8 cellular contexts compared by ENCODE assay signal in the genomic region with DNA sequence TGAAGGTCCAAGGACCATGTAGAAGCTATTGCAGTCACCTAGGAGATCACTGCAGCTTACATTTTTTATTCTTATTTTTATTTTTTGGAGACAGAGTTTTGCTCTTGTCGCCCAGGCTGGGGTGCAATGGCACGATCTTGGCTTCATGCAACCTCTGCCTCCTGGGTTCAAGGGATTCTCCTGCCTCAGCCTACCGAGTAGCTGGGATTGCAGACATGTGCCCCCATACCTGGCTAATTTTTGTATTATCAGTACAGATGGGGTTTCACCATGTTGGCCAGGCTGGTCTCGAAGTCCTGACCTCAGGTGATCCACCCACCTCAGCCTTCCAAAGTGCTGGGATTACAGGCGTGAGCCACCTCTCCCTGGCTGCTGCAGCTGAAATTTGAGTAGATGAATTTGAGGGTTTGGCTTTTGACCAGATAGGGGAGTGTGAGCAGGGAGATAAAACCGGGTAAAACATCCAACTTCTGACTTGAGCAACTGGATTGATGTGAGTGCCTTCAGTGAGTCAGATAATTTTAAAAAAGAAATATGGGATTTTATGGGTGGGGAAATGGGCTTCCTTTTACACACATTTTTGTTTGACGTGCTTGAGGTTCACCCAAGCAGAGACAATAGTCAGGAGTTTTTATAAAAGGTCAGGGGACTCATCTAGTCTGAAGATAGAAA. TPM values are rescaled to one million over a fixed set of nuclear protein-coding genes. Genes with fewer than 3 reads are reported as not detected.
DNase-seq lines count a peak whose midpoint lies in the region; ATAC-seq and TF ChIP-seq lines count a peak whose summit lies in the region.
"Not testable (repeated sequence)": the region's sequence is repeated elsewhere in the genome, so short reads cannot be mapped to it uniquely, and the experiment has no call there.
"Had no signal": no experiment of that assay in that cellular context is flagged by ENCODE, and none has a peak within 500 bp of the region (broad histone marks: within the 10 kb centered on the region; RNA-seq: fewer than 3 reads in every experiment).

No MANE protein-coding gene starts in this region.

- H3K79me1 ChIP-seq in IMR-90 (ENCODE audit: low read depth in 1 of 2, low read length in 2 of 2), result not testable (repeated sequence)

- BruUV-seq in IMR-90 (replicated peaks; lab: Mats Ljungman, UMichigan), result not testable (repeated sequence)
- BruUV-seq in PC-3 (replicated peaks; lab: Mats Ljungman, UMichigan), result TSS peak; percentile 99

- H3K4me3 ChIP-seq in IMR-90 (ENCODE audit: insufficient read depth, low read depth, low read length); PC-3 (ENCODE audit: low read length); epithelial cell of esophagus (ENCODE audit: low read length); parathyroid adenoma (ENCODE audit: low read depth, low read length): not testable (repeated sequence)

- dilution Hi-C loops in IMR-90 (cut with HindIII; ENCODE audit: low sequenced_read_pairs, unreplicated experiment), result not testable (repeated sequence)

- H2AFZ ChIP-seq in IMR-90 (replicated peaks; ENCODE audit: low read length, poor library complexity); PC-3 (ENCODE audit: low read length): not testable (repeated sequence)
- H2AFZ ChIP-seq in parathyroid adenoma, result peak overlapping the region; percentile 54

- not testable (repeated sequence) for H3K9me1 ChIP-seq in IMR-90 (ENCODE audit: insufficient read depth, low read length)

- not testable (repeated sequence) for H3K4me1 ChIP-seq in IMR-90 (ENCODE audit: control insufficient read depth, insufficient read depth, low read length)
- peaks cover 27% of the 10 kb centered on the region for H3K4me1 ChIP-seq in PC-3 (ENCODE audit: insufficient read depth, low read length)
- H3K4me1 ChIP-seq in parathyroid adenoma, result peaks cover 22% of the 10 kb centered on the region

- H3K36me3 ChIP-seq in IMR-90 (ENCODE audit: control insufficient read depth, insufficient read depth, low read length); PC-3 (ENCODE audit: low read depth, low read length); parathyroid adenoma (ENCODE audit: control insufficient read depth, insufficient read depth, low read length): not testable (repeated sequence)

- H3K36me3 Mint-ChIP-seq in activated T-helper 2 cell treated with anti-CD3 and anti-CD28 coated beads, Interferon-gamma antibody, Interleukin-2, Interleukin-4, amounts not matched to agents 10 μg/mL and 5 μg/mL and 100 μg/mL, durations not matched to agents 14 hours and 24 hours and 36 hours (ENCODE audit: low read depth), result not testable (repeated sequence)

- peak overlapping the region; percentile 4; the same call in 1 of the 2 replicates for H4K5ac ChIP-seq in IMR-90 (ENCODE audit: low read depth, low read length)

- H3K27ac Mint-ChIP-seq in activated T-helper 2 cell treated with anti-CD3 and anti-CD28 coated beads, Interferon-gamma antibody, Interleukin-2, Interleukin-4, amounts not matched to agents 10 μg/mL and 5 μg/mL and 100 μg/mL, durations not matched to agents 14 hours and 24 hours and 36 hours, result peak overlapping the region; percentile 29

- POLR2A ChIA-PET in IMR-90 (lab: Charles Lee; ENCODE audit: unreplicated experiment); PC-3 (lab: Charles Lee; ENCODE audit: unreplicated experiment): not testable (repeated sequence)

- WGBS in IMR-90 (ENCODE audit: extremely low coverage in 2 of 2, insufficient read length in 1 of 2), 2 experiments, result 10% methylated on average over 2 of the region's 7 CpGs; no CpG with 5 or more reads in 1 of the 2 experiments

- H2BK20ac ChIP-seq in IMR-90 (ENCODE audit: low read depth, low read length), result not testable (repeated sequence)

- not testable (repeated sequence) for TF ChIP-seq POLR2A in IMR-90 (IDR thresholded peaks at IDR 0.05; ENCODE audit: low read depth, low read length)

- H3K9ac ChIP-seq in IMR-90 (ENCODE audit: low read depth, low read length); parathyroid adenoma: not testable (repeated sequence)
- peak overlapping the region; percentile 90 for H3K9ac ChIP-seq in PC-3 (ENCODE audit: low read length)

- H3K23ac ChIP-seq in IMR-90 (ENCODE audit: low read depth, low read length), result not testable (repeated sequence)

- not testable (repeated sequence) for H3F3A ChIP-seq in PC-3 (ENCODE audit: low read length, unreplicated experiment)

- peak overlapping the region; percentile 53; the same call in 1 of the 2 replicates for H2BK120ac ChIP-seq in IMR-90 (ENCODE audit: low read depth, low read length)

- intact Hi-C loops in IMR-90 (cut with micrococcal nuclease); left cardiac atrium (cut with DNase I): not testable (repeated sequence)
- intact Hi-C loops in PC-3 (cut with micrococcal nuclease), result loop anchor here (1.0 to 2.0 kb wide), 2 partner anchors 16 to 31 kb away; no protein-coding TSS in a partner anchor
- intact Hi-C loops in activated T-helper 2 cell treated with anti-CD3 and anti-CD28 coated beads, Interferon-gamma antibody, Interleukin-2, Interleukin-4, amounts not matched to agents 10 μg/mL and 5 μg/mL and 100 μg/mL, durations not matched to agents 14 hours and 24 hours and 36 hours (cut with micrococcal nuclease), result loop anchor here (1.0 kb wide), 1 partner anchor 10 kb away; no protein-coding TSS in a partner anchor

- peak overlapping the region; percentile 41 for H2BK5ac ChIP-seq in IMR-90 (ENCODE audit: low read depth, low read length, poor library complexity, severe bottlenecking)

- peak overlapping the region; percentile 45; the same call in 1 of the 2 replicates for H3K18ac ChIP-seq in IMR-90 (ENCODE audit: low read depth, low read length)

- peak overlapping the region; percentile 29; the same call in 1 of the 2 replicates for H3K4me2 ChIP-seq in IMR-90 (ENCODE audit: low read depth, low read length)
- H3K4me2 ChIP-seq in PC-3 (ENCODE audit: low read length), result peak overlapping the region; percentile 62
- H3K4me2 ChIP-seq in parathyroid adenoma (ENCODE audit: low read length), result not testable (repeated sequence)

- TF ChIP-seq CTCF in IMR-90 (conservative IDR thresholded peaks at IDR 0.05; ENCODE audit: low read depth, low read length); PC-3 (conservative IDR thresholded peaks at IDR 0.05; ENCODE audit: low read depth, low read length); epithelial cell of esophagus (IDR thresholded peaks at IDR 0.05; ENCODE audit: insufficient read depth, low read depth, low read length, missing control alignments); parathyroid adenoma (IDR thresholded peaks at IDR 0.05): not testable (repeated sequence)

- peak overlapping the region; percentile 55; the same call in 1 of the 3 replicates for H2BK15ac ChIP-seq in IMR-90 (ENCODE audit: low read depth, low read length)

- not testable (repeated sequence) for H3K4me3 Mint-ChIP-seq in activated T-helper 2 cell treated with anti-CD3 and anti-CD28 coated beads, Interferon-gamma antibody, Interleukin-2, Interleukin-4, amounts not matched to agents 10 μg/mL and 5 μg/mL and 100 μg/mL, durations not matched to agents 14 hours and 24 hours and 36 hours (ENCODE audit: low read depth)

- H3K27ac ChIP-seq in IMR-90 (ENCODE audit: insufficient read depth, low read length), result not testable (repeated sequence)
- H3K27ac ChIP-seq in PC-3 (ENCODE audit: low read length) (peak overlapping the region; percentile 95), parathyroid adenoma (peak overlapping the region; percentile 57)

- H3K9me3 Mint-ChIP-seq in activated T-helper 2 cell treated with anti-CD3 and anti-CD28 coated beads, Interferon-gamma antibody, Interleukin-2, Interleukin-4, amounts not matched to agents 10 μg/mL and 5 μg/mL and 100 μg/mL, durations not matched to agents 14 hours and 24 hours and 36 hours, result not testable (repeated sequence)

- not testable (repeated sequence) for H3K9me3 ChIP-seq in IMR-90 (ENCODE audit: control insufficient read depth, insufficient read depth, low read length); PC-3 (ENCODE audit: low read length); parathyroid adenoma (ENCODE audit: control insufficient read depth, low read length)

- peaks cover 32% of the 10 kb centered on the region for H3K4me1 Mint-ChIP-seq in activated T-helper 2 cell treated with anti-CD3 and anti-CD28 coated beads, Interferon-gamma antibody, Interleukin-2, Interleukin-4, amounts not matched to agents 10 μg/mL and 5 μg/mL and 100 μg/mL, durations not matched to agents 14 hours and 24 hours and 36 hours (ENCODE audit: low read depth)

- peak; percentile 50 for DNase-seq in DMS79 treated with DMSO at 0.1 percent for 48 hours (lab: John Stamatoyannopoulos, UW)
- DNase-seq in IMR-90, result peak; percentile 92
- peak; percentile 99 for DNase-seq in PC-3
- DNase-seq in activated T-helper 2 cell treated with anti-CD3 and anti-CD28 coated beads, Interferon-gamma antibody, Interleukin-2, Interleukin-4, amounts not matched to agents 10 μg/mL and 5 μg/mL and 100 μg/mL, durations not matched to agents 14 hours and 24 hours and 36 hours (ENCODE audit: low spot score); left cardiac atrium: not testable (repeated sequence)
- peak; percentile 27 for DNase-seq in epithelial cell of esophagus (ENCODE audit: low read depth)

- peak overlapping the region; percentile 17 to 47; a peak in 2 of 4 replicates for H4K8ac ChIP-seq in IMR-90 (ENCODE audit: low read depth in 2 of 2, low read length in 2 of 2)

- peaks cover 10% of the 10 kb centered on the region for H3K27me3 Mint-ChIP-seq in activated T-helper 2 cell treated with anti-CD3 and anti-CD28 coated beads, Interferon-gamma antibody, Interleukin-2, Interleukin-4, amounts not matched to agents 10 μg/mL and 5 μg/mL and 100 μg/mL, durations not matched to agents 14 hours and 24 hours and 36 hours (ENCODE audit: low read depth)

- not testable (repeated sequence) for TF ChIP-seq RAD21 in IMR-90 (IDR thresholded peaks at IDR 0.05; ENCODE audit: low read length)

- not testable (repeated sequence) for H3K4ac ChIP-seq in IMR-90 (ENCODE audit: low read depth, low read length)

- in situ Hi-C loops in IMR-90 (cut with MboI; ENCODE audit: low sequenced_read_pairs), result not testable (repeated sequence)

- H4K91ac ChIP-seq in IMR-90 (ENCODE audit: insufficient read depth, low read depth, low read length), result not testable (repeated sequence)

- not testable (repeated sequence) for H2AK9ac ChIP-seq in IMR-90 (replicated peaks; ENCODE audit: low read depth, low read length, poor library complexity)

- not testable (repeated sequence) for H3K56ac ChIP-seq in IMR-90 (ENCODE audit: extremely low read depth, insufficient read depth, low read length)

- ATAC-seq in IMR-90 (ENCODE audit: low read depth), result 0 out of 2 replicates have a peak, but pooled peaks have one; percentile 17
- peak; percentile 88 for ATAC-seq in PC-3
- ATAC-seq in left cardiac atrium, result peak; percentile 34 to 92

- not testable (repeated sequence) for H4K20me1 ChIP-seq in IMR-90 (ENCODE audit: insufficient read depth, low read length); PC-3 (ENCODE audit: low read length)

- H3K79me2 ChIP-seq in PC-3 (ENCODE audit: low read length); parathyroid adenoma: not testable (repeated sequence)

- H3K14ac ChIP-seq in IMR-90 (replicated peaks; ENCODE audit: low read depth, low read length), result not testable (repeated sequence)

- not testable (repeated sequence) for H3K9me2 ChIP-seq in PC-3 (replicated peaks; ENCODE audit: low read length)

- H3K27me3 ChIP-seq in IMR-90 (ENCODE audit: control insufficient read depth, insufficient read depth, low read length); PC-3 (ENCODE audit: low read length); parathyroid adenoma (ENCODE audit: control insufficient read depth, insufficient read depth, low read length): not testable (repeated sequence)

- not testable (repeated sequence) for H2AK5ac ChIP-seq in IMR-90 (ENCODE audit: low read depth, low read length)

- CTCF ChIA-PET in IMR-90 (lab: Yijun Ruan, JAX), result not testable (repeated sequence)
- CTCF ChIA-PET in PC-3 (lab: Charles Lee), result interaction anchor here (0.6 kb wide), 1 partner anchor 429 kb away, joined by 4 read pairs; no protein-coding TSS in a partner anchor

RNA-seq across cellular contexts. Expression of a gene that starts 29.3 kb away (rescaled TPM):
- total RNA-seq in IMR-90 (2012; rRNA removed) (8.2 and 9.4 TPM in 2 replicates), PC-3 (2014; rRNA removed) (59.3 and 82.4 TPM in 2 replicates), left cardiac atrium (1 to 10 TPM; 3.7 to 4.8 TPM)
- polyA plus RNA-seq in IMR-90 (2012; rRNA removed), result 18.0 and 21.2 TPM in 2 replicates
- 21.7 and 23.3 TPM in 2 replicates for polyA plus RNA-seq in IMR-90 (2012; cell fraction: cytosol; rRNA removed)
- polyA plus RNA-seq in IMR-90 (2012; cell fraction: nucleus; rRNA removed; ENCODE audit: low replicate concordance), result 21.1 and 27.3 TPM in 2 replicates
- total RNA-seq in activated T-helper 2 cell treated with anti-CD3 and anti-CD28 coated beads, Interferon-gamma antibody, Interleukin-2, Interleukin-4, amounts not matched to agents 10 μg/mL and 5 μg/mL and 100 μg/mL, durations not matched to agents 14 hours and 24 hours and 36 hours, result 36.4 and 38.7 TPM in 2 replicates
- total RNA-seq: activated B cell treated with CpG ODN at 0.5 μM for 24 hours had no signal

Comparison
In these comparisons a context has a peak if more than half of its experiments do, and no peak if none do; other contexts are left out.
1. ATAC-seq: peak in every context shown above with its lines; median percentile 88 in PC-3; 63 in left cardiac atrium; 17 in IMR-90.